ENCODE assay signal across 24 cellular contexts in the genomic region with DNA sequence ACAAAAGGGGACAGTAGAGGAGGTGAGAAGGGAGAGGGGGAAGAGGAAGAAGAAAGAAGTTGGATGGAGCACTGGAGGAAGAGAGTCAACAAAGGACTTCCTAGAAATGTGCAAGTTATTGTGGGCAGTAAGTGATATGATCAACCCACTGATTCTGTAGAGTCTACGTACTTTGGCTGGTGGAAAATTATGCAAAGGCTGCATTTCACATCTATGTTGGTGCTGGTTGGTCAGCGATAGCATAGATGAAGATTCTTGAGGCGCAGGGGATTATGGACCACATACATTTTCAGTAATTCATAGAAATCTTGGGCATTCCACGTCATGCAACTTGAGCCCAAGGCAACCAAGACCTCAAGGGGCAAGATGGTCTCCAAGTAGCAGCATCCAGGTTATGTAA. TPM values are rescaled to one million over a fixed set of nuclear protein-coding genes. Genes with fewer than 3 reads are reported as not detected.
DNase-seq lines count a peak whose midpoint lies in the region; ATAC-seq and TF ChIP-seq lines count a peak whose summit lies in the region.
"Had no signal": no experiment of that assay in that cellular context is flagged by ENCODE, and none has a peak within 500 bp of the region (broad histone marks: within the 10 kb centered on the region; RNA-seq: fewer than 3 reads in every experiment).

No MANE protein-coding gene starts in this region.

- no peaks in the 10 kb centered on the region for H3K27me3 ChIP-seq in CD4-positive, CD25-positive, alpha-beta regulatory T cell (ENCODE audit: control insufficient read depth, insufficient read depth, low read length)
- H3K27me3 ChIP-seq: esophagus squamous epithelium, stomach, tibial nerve had no signal

- peaks cover 0 to 25% (median 9%) of the 10 kb centered on the region in 7 donors for H3K9me3 Mint-ChIP-seq in CD4-positive, CD25-positive, alpha-beta regulatory T cell
- H3K9me3 Mint-ChIP-seq in Calu3 (ENCODE audit: low read depth, unreplicated experiment) (peaks cover 16% of the 10 kb centered on the region), activated B cell treated with CpG ODN at 0.5 μM for 24 hours (peaks cover 3% of the 10 kb centered on the region), memory B cell (peaks cover 14% of the 10 kb centered on the region)

- peak overlapping the region; percentile 59 to 79 (median 70) for H3K4me3 Mint-ChIP-seq in CD4-positive, CD25-positive, alpha-beta regulatory T cell
- H3K4me3 Mint-ChIP-seq in Calu3 (ENCODE audit: low read depth, unreplicated experiment) (no peak overlapping the region), activated B cell treated with CpG ODN at 0.5 μM for 24 hours (no peak overlapping the region), memory B cell (peak overlapping the region; percentile 32)
- H3K4me3 Mint-ChIP-seq: brain, HFFc6 had no signal

- TF ChIP-seq CTCF in Calu3 (IDR thresholded peaks at IDR 0.05; ENCODE audit: unreplicated experiment) (no peak), activated B cell treated with CpG ODN at 0.5 μM for 24 hours (IDR thresholded peaks at IDR 0.05) (no peak), GM13977 (IDR thresholded peaks at IDR 0.05; ENCODE audit: extremely low read depth, insufficient read depth, missing control alignments) (no peak)

- H3K36me3 Mint-ChIP-seq in CD4-positive, CD25-positive, alpha-beta regulatory T cell: peaks cover 18% of the 10 kb centered on the region
- H3K36me3 Mint-ChIP-seq in Calu3 (ENCODE audit: insufficient read depth, unreplicated experiment) (peaks cover 6% of the 10 kb centered on the region), activated B cell treated with CpG ODN at 0.5 μM for 24 hours (ENCODE audit: low read depth) (peaks cover 10% of the 10 kb centered on the region), memory B cell (peaks cover 17% of the 10 kb centered on the region)

- no peaks in the 10 kb centered on the region for H3K36me3 ChIP-seq in CD4-positive, CD25-positive, alpha-beta regulatory T cell (ENCODE audit: control insufficient read depth, insufficient read depth, low read length)
- H3K36me3 ChIP-seq: esophagus squamous epithelium, stomach had no signal

- no peak for DNase-seq in CD4-positive, CD25-positive, alpha-beta regulatory T cell
- DNase-seq in Calu3: no peak
- DNase-seq in activated B cell treated with CpG ODN at 0.5 μM for 24 hours: no peak
- DNase-seq in memory B cell (ENCODE audit: low spot score in 2 of 2): no peak
- no peak for DNase-seq in GM13977 (ENCODE audit: low spot score)
- no peak for DNase-seq in NCI-H1048 (lab: John Stamatoyannopoulos, UW)
- DNase-seq in COR-L47 (lab: John Stamatoyannopoulos, UW): no peak
- DNase-seq: activated CD4-positive, alpha-beta T cell treated with anti-CD3 and anti-CD28 coated beads, Interleukin-2, amount 50 U/mL, for 4 hours; DMS79; effector CD8-positive, alpha-beta T cell; esophagus squamous epithelium; HFFc6; NCI-H1417 treated with DMSO at 0.1 percent for 48 hours; NCI-H2107; NCI-H446 treated with DMSO at 0.1 percent for 48 hours; retina; SIG-M5; stimulated activated CD4-positive, alpha-beta T cell treated with anti-CD3 and anti-CD28 coated beads, Interleukin-2, amount 100 ng/mL, for 48 hours; stomach had no signal

- no peaks in the 10 kb centered on the region for H3K27me3 Mint-ChIP-seq in CD4-positive, CD25-positive, alpha-beta regulatory T cell
- no peaks in the 10 kb centered on the region for H3K27me3 Mint-ChIP-seq in Calu3 (ENCODE audit: unreplicated experiment)
- H3K27me3 Mint-ChIP-seq in activated B cell treated with CpG ODN at 0.5 μM for 24 hours: no peaks in the 10 kb centered on the region
- no peaks in the 10 kb centered on the region for H3K27me3 Mint-ChIP-seq in memory B cell

- peak overlapping the region; percentile 72 for H3K4me3 ChIP-seq in CD4-positive, CD25-positive, alpha-beta regulatory T cell (ENCODE audit: low read depth, low read length)
- H3K4me3 ChIP-seq: esophagus squamous epithelium, GM12878, stomach, tibial nerve had no signal

- POLR2A ChIA-PET in activated B cell treated with CpG ODN at 0.5 μM for 24 hours (lab: Charles Lee): no interaction called here

- CTCF ChIA-PET in Calu3 (lab: Charles Lee) (no interaction called here), activated B cell treated with CpG ODN at 0.5 μM for 24 hours (lab: Charles Lee) (no interaction called here)

- H3K4me1 ChIP-seq in CD4-positive, CD25-positive, alpha-beta regulatory T cell (ENCODE audit: control insufficient read depth, insufficient read depth, low read length, poor library complexity, severe bottlenecking): peaks cover 80% of the 10 kb centered on the region

- peak overlapping the region; percentile 88 for H3K27ac ChIP-seq in CD4-positive, CD25-positive, alpha-beta regulatory T cell (ENCODE audit: insufficient read depth, low read length, poor library complexity, severe bottlenecking)

- no TSS peak for BruUV-seq in Calu3 (replicated peaks; lab: Mats Ljungman, UMichigan)

- in situ Hi-C loops in GM13977 (cut with MboI; ENCODE audit: low pct_unique_long_range_greater_than_20kb, low sequenced_read_pairs, unreplicated experiment): no loop called here

- ATAC-seq in CD4-positive, CD25-positive, alpha-beta regulatory T cell (ENCODE audit: low read depth in 2 of 2): no peak
- ATAC-seq in activated B cell treated with CpG ODN at 0.5 μM for 24 hours (ENCODE audit: low read depth): no peak
- ATAC-seq in memory B cell (ENCODE audit: low read depth): no peak
- ATAC-seq in GM21390 (IDR thresholded peaks at IDR 0.05; ENCODE audit: unreplicated experiment): no peak
- ATAC-seq: GM12878, HepG2 had no signal

- peak overlapping the region; percentile 84 to 99 (median 89) for H3K27ac Mint-ChIP-seq in CD4-positive, CD25-positive, alpha-beta regulatory T cell
- H3K27ac Mint-ChIP-seq in Calu3 (ENCODE audit: unreplicated experiment): peak overlapping the region; percentile 50
- H3K27ac Mint-ChIP-seq in activated B cell treated with CpG ODN at 0.5 μM for 24 hours: peak overlapping the region; percentile 89
- H3K27ac Mint-ChIP-seq in memory B cell: peak overlapping the region; percentile 92
- H3K27ac Mint-ChIP-seq: brain, HFFc6 had no signal

- H3K4me1 Mint-ChIP-seq in CD4-positive, CD25-positive, alpha-beta regulatory T cell: peaks cover 36 to 85% (median 70%) of the 10 kb centered on the region in 4 donors
- H3K4me1 Mint-ChIP-seq in Calu3 (ENCODE audit: low read depth, unreplicated experiment) (peaks cover 39% of the 10 kb centered on the region), activated B cell treated with CpG ODN at 0.5 μM for 24 hours (peaks cover 81% of the 10 kb centered on the region), memory B cell (peaks cover 53% of the 10 kb centered on the region)
- H3K4me1 Mint-ChIP-seq: brain had no signal

- intact Hi-C loops in Calu3 (cut with micrococcal nuclease; ENCODE audit: unreplicated experiment) (no loop called here), activated B cell treated with CpG ODN at 0.5 μM for 24 hours (cut with micrococcal nuclease) (no loop called here)

- H3K9me3 ChIP-seq in CD4-positive, CD25-positive, alpha-beta regulatory T cell (ENCODE audit: control insufficient read depth in 2 of 2, low read length in 2 of 2): peaks cover 4 to 18% of the 10 kb centered on the region in 2 experiments

RNA-seq across cellular contexts. Expression of gene BIRC3, which starts 12.6 kb away (rescaled TPM):
- total RNA-seq in CD4-positive, CD25-positive, alpha-beta regulatory T cell: 239 TPM
- polyA plus RNA-seq in CD4-positive, CD25-positive, alpha-beta regulatory T cell: 100 to 1,000 TPM; 107 to 151 (median 118) TPM
- total RNA-seq in Calu3 (2022) (69.4 and 85.6 TPM in 2 replicates), activated B cell treated with CpG ODN at 0.5 μM for 24 hours (236 and 270 TPM in 2 replicates)

RNA-seq across cellular contexts. Expression of gene BIRC2, which starts 42.3 kb away (rescaled TPM):
- total RNA-seq in CD4-positive, CD25-positive, alpha-beta regulatory T cell: 105 TPM
- polyA plus RNA-seq in CD4-positive, CD25-positive, alpha-beta regulatory T cell: 10 to 100 TPM; 33.0 to 48.3 (median 44.9) TPM
- total RNA-seq in Calu3 (2022) (28.3 and 32.6 TPM in 2 replicates), activated B cell treated with CpG ODN at 0.5 μM for 24 hours (27.1 and 34.9 TPM in 2 replicates)

Comparison
In these comparisons a context has a peak if more than half of its experiments do, and no peak if none do; other contexts are left out.
1. H3K4me3 Mint-ChIP-seq: peak in CD4-positive, CD25-positive, alpha-beta regulatory T cell (4 of 4) and memory B cell (single experiment); none in Calu3 (single experiment) and activated B cell treated with CpG ODN at 0.5 μM for 24 hours (single experiment).
2. Peak in every context shown above with its lines, with median percentiles within 50 percentile points of each other: H3K27ac Mint-ChIP-seq.